Comparison of ENCODE assay signal across 24 cellular contexts in genomic region chr10:101668566-101668965, GRCh38.
"Had no signal": no experiment of that assay in that cellular context is flagged by ENCODE, and none has a peak within 500 bp of the region (broad histone marks: within the 10 kb centered on the region; RNA-seq: fewer than 3 reads in every experiment).

No MANE protein-coding gene starts in this region.

- H3K27ac ChIP-seq: gastrocnemius medialis, neutrophil, ovary, right lobe of liver, skin epidermis, tibial nerve, VCaP had no signal

- H3K36me3 ChIP-seq: ovary had no signal

- H3K4me3 ChIP-seq: gastrocnemius medialis, ovary, right lobe of liver, skin epidermis, tibial nerve had no signal

- H3K9me3 ChIP-seq: gastrocnemius medialis, neutrophil, ovary, right lobe of liver, tibial nerve had no signal

- ATAC-seq: activated CD4-positive, CD25-positive, alpha-beta regulatory T cell treated with anti-CD3 and anti-CD28 coated beads, Interleukin-2, amount 50 U/mL, for 24 hours; gastrocnemius medialis; left ventricle myocardium superior; natural killer cell; stimulated activated naive CD8-positive, alpha-beta T cell treated with anti-CD3 and anti-CD28 coated beads, Interleukin-15, amount 100 ng/mL, for 72 hours had no signal

- H3K4me3 Mint-ChIP-seq: activated naive CD4-positive, alpha-beta T cell treated with anti-CD3 and anti-CD28 coated beads for 36 hours; dendritic cell treated with granulocyte-macrophage colony-stimulating factor and Interleukin-4, amounts not matched to agents 40 ng/mL and 50 ng/mL, for 4 days; natural killer cell; stimulated activated naive CD8-positive, alpha-beta T cell treated with anti-CD3 and anti-CD28 coated beads, Interleukin-15, amount 100 ng/mL, for 72 hours had no signal

- H3K9me3 Mint-ChIP-seq: activated naive CD4-positive, alpha-beta T cell treated with anti-CD3 and anti-CD28 coated beads for 36 hours; dendritic cell treated with granulocyte-macrophage colony-stimulating factor and Interleukin-4, amounts not matched to agents 40 ng/mL and 50 ng/mL, for 4 days; natural killer cell; stimulated activated naive CD8-positive, alpha-beta T cell treated with anti-CD3 and anti-CD28 coated beads, Interleukin-15, amount 100 ng/mL, for 72 hours had no signal

- H3K27me3 Mint-ChIP-seq: dendritic cell treated with granulocyte-macrophage colony-stimulating factor and Interleukin-4, amounts not matched to agents 40 ng/mL and 50 ng/mL, for 4 days; progenitor cell of endocrine pancreas; stimulated activated naive CD8-positive, alpha-beta T cell treated with anti-CD3 and anti-CD28 coated beads, Interleukin-15, amount 100 ng/mL, for 72 hours had no signal

- H3K27me3 ChIP-seq: gastrocnemius medialis, neutrophil, ovary, right lobe of liver, tibial nerve had no signal

- DNase-seq: activated CD4-positive, alpha-beta T cell treated with anti-CD3 and anti-CD28 coated beads for 48 hours; activated CD4-positive, alpha-beta T cell treated with anti-CD3 and anti-CD28 coated beads, Interleukin-2, amount 50 U/mL, for 48 hours; activated CD8-positive, alpha-beta memory T cell treated with anti-CD3 and anti-CD28 coated beads for 24 hours; activated effector memory CD4-positive, alpha-beta T cell treated with anti-CD3 and anti-CD28 coated beads, Interleukin-2, amount 50 U/mL, for 16 hours; activated naive CD4-positive, alpha-beta T cell treated with anti-CD3 and anti-CD28 coated beads for 36 hours; amygdala; central memory CD4-positive, alpha-beta T cell; gastrocnemius medialis; glutamatergic neuron; left ventricle myocardium superior; natural killer cell; ovary; right lobe of liver; stimulated activated CD4-positive, alpha-beta T cell treated with anti-CD3 and anti-CD28 coated beads, Interleukin-12 subunit alpha, Interleukin-12 subunit beta, amount 100 ng/mL, for 4 hours; stimulated activated CD4-positive, alpha-beta T cell treated with anti-CD3 and anti-CD28 coated beads, Interleukin-4, amount 100 ng/mL, for 1 hour; stimulated activated naive CD8-positive, alpha-beta T cell treated with anti-CD3 and anti-CD28 coated beads, Interleukin-15, amount 100 ng/mL, for 72 hours; T-helper 9 cell had no signal

- H3K4me1 ChIP-seq: right lobe of liver had no signal

- H3K27ac Mint-ChIP-seq: activated naive CD4-positive, alpha-beta T cell treated with anti-CD3 and anti-CD28 coated beads for 36 hours; dendritic cell treated with granulocyte-macrophage colony-stimulating factor and Interleukin-4, amounts not matched to agents 40 ng/mL and 50 ng/mL, for 4 days; natural killer cell; progenitor cell of endocrine pancreas had no signal
